Comparison of ENCODE assay signal across 8 cellular contexts in genomic region chr4:113300384-113301011, GRCh38.
A peak's percentile ranks its signal among the peaks of the same experiment; 100 is the strongest.
DNase-seq lines count a peak whose midpoint lies in the region; ATAC-seq and TF ChIP-seq lines count a peak whose summit lies in the region.

No MANE protein-coding gene starts in this region.

- TF ChIP-seq POLR2A in esophagus muscularis mucosa (IDR thresholded peaks at IDR 0.05; ENCODE audit: low read depth) = no peak

- peak overlapping the region; percentile 52 for H3K27ac Mint-ChIP-seq in neural crest cell (ENCODE audit: unreplicated experiment)

- no peak for TF ChIP-seq EP300 in esophagus muscularis mucosa (IDR thresholded peaks at IDR 0.05)

- peaks cover 3% of the 10 kb centered on the region for H3K36me3 Mint-ChIP-seq in neural crest cell (ENCODE audit: low read depth)

- ATAC-seq in HG03442 (IDR thresholded peaks at IDR 0.05; ENCODE audit: unreplicated experiment) = no peak
- ATAC-seq in HG03565 (IDR thresholded peaks at IDR 0.05; ENCODE audit: unreplicated experiment) = no peak

- no peaks in the 10 kb centered on the region for H3K27me3 Mint-ChIP-seq in neural crest cell (ENCODE audit: low read depth)

- H3K4me1 Mint-ChIP-seq in neural crest cell = peaks cover 7% of the 10 kb centered on the region

- no peaks in the 10 kb centered on the region for H3K9me3 Mint-ChIP-seq in neural crest cell

- DNase-seq in AG10803 (ENCODE audit: low read depth) (peak; percentile 83), esophagus muscularis mucosa (ENCODE audit: extremely low spot score) (no peak), neural crest cell (ENCODE audit: low read depth, low spot score) (no peak), H7 (no peak), GM19240 (ENCODE audit: insufficient read length, low spot score) (no peak)

- no peaks in the 10 kb centered on the region for H3K9me3 ChIP-seq in HUES48 (ENCODE audit: control insufficient read depth, insufficient read depth, low read length)
- H3K9me3 ChIP-seq in esophagus muscularis mucosa = no peaks in the 10 kb centered on the region

- TF ChIP-seq CTCF in AG10803 (conservative IDR thresholded peaks at IDR 0.05; ENCODE audit: low read length) (no peak), esophagus muscularis mucosa (IDR thresholded peaks at IDR 0.05) (no peak), neural crest cell (conservative IDR thresholded peaks at IDR 0.05) (no peak)

- H3K4me3 ChIP-seq in AG10803 (ENCODE audit: low read length) (no peak overlapping the region), HUES48 (ENCODE audit: low read depth, low read length) (no peak overlapping the region), esophagus muscularis mucosa (no peak overlapping the region), H7 (ENCODE audit: insufficient read depth, low read depth, low read length) (no peak overlapping the region)

- intact Hi-C loops in esophagus muscularis mucosa (cut with DNase I) = no loop called here

- no peak overlapping the region for H3K4me3 Mint-ChIP-seq in neural crest cell

- H3K27me3 ChIP-seq in HUES48 (ENCODE audit: control insufficient read depth, insufficient read depth, low read length) (no peaks in the 10 kb centered on the region), esophagus muscularis mucosa (no peaks in the 10 kb centered on the region), H7 (ENCODE audit: control insufficient read depth, insufficient read depth, low read length) (no peaks in the 10 kb centered on the region)

- H3K36me3 ChIP-seq in HUES48 (ENCODE audit: control insufficient read depth, insufficient read depth, low read length) = peaks cover 15% of the 10 kb centered on the region; the same call in 1 of the 2 replicates
- H3K36me3 ChIP-seq in esophagus muscularis mucosa = no peaks in the 10 kb centered on the region
- H3K36me3 ChIP-seq in H7 (replicated peaks; ENCODE audit: control insufficient read depth, insufficient read depth, low read length) = peaks cover 1% of the 10 kb centered on the region; the same call in 1 of the 2 replicates

- H3K9ac ChIP-seq in HUES48 (ENCODE audit: low read depth, low read length) = no peak overlapping the region

- WGBS in esophagus muscularis mucosa = 39% methylated on average over 5 of the region's 5 CpGs

- H3K4me1 ChIP-seq in HUES48 (ENCODE audit: control insufficient read depth, insufficient read depth, low read length) = peaks cover 8% of the 10 kb centered on the region; the same call in 1 of the 2 replicates
- H3K4me1 ChIP-seq in esophagus muscularis mucosa = peaks cover 0 to 10% (median 7%) of the 10 kb centered on the region in 4 donors

- H3K27ac ChIP-seq in HUES48 (ENCODE audit: low read depth, low read length) (peak overlapping the region; percentile 45), esophagus muscularis mucosa (replicated peaks in 1 of 4) (peak overlapping the region; percentile 52 to 65 (median 56))
